Comparison of ENCODE assay signal across 30 cellular contexts in the genomic region with DNA sequence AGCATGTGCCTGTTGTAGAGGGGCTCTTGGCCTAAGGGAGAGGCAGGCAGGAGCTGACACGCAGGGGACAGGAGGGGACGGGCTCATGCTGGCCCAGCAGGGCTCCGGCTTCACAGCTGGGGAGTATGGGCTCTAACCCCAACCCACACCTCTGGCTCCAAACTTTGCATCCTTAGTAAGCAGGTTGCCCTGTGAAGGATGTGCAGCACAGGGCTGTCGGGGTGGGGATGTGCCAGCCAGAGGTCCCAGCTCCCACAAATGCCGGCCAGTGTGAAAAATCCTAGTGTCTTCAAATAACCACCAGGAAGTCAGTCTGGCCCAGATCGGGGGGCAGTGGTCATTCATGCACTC. TPM values are rescaled to one million over a fixed set of nuclear protein-coding genes. Genes with fewer than 3 reads are reported as not detected.
DNase-seq lines count a peak whose midpoint lies in the region; ATAC-seq and TF ChIP-seq lines count a peak whose summit lies in the region.
"Had no signal": no experiment of that assay in that cellular context is flagged by ENCODE, and none has a peak within 500 bp of the region (broad histone marks: within the 10 kb centered on the region; RNA-seq: fewer than 3 reads in every experiment).

No MANE protein-coding gene starts in this region.

- BruUV-seq in Caco-2 (replicated peaks; lab: Mats Ljungman, UMichigan), result no TSS peak

- no peak for TF ChIP-seq CTCF in Caco-2 (IDR thresholded peaks at IDR 0.05; ENCODE audit: insufficient read depth in 1 of 2, low read depth in 1 of 2, low read length in 1 of 2, severe bottlenecking in 1 of 2, unreplicated experiment in 1 of 2)

- no peak for DNase-seq in CD4-positive, CD25-positive, alpha-beta regulatory T cell
- peak in 2 of 3 donors; percentile 7 to 33 for DNase-seq in right cardiac atrium
- peak; percentile 41 for DNase-seq in posterior vena cava (ENCODE audit: low spot score)
- no peak for DNase-seq in Caco-2
- DNase-seq: activated CD4-positive, alpha-beta T cell treated with anti-CD3 and anti-CD28 coated beads, Interleukin-2, amount 10 ng/mL, durations not matched to agents 24 days and 14 days; activated T-cell treated with anti-CD3 and anti-CD28 coated beads, Interleukin-2, amount 50 U/mL, for 48 hours; body of pancreas; endodermal cell; HFFc6; mammary epithelial cell; NCI-H1048; NCI-H1694; NCI-H446; NCI-H774; RPMI8226; stimulated activated CD4-positive, alpha-beta T cell treated with anti-CD3 and anti-CD28 coated beads, Interleukin-2, amount 100 ng/mL, for 48 hours; T-cell; tibial artery; WERI-Rb-1 had no signal

- CTCF ChIA-PET in Caco-2 (lab: Charles Lee), result interaction anchor here (1.4 kb wide), 1 partner anchor 57 kb away, joined by 3 read pairs; no protein-coding TSS in a partner anchor

- H3K27ac Mint-ChIP-seq in CD4-positive, CD25-positive, alpha-beta regulatory T cell, result peak overlapping the region; percentile 17 to 59 (median 32)
- H3K27ac Mint-ChIP-seq in Caco-2 (ENCODE audit: unreplicated experiment), result no peak overlapping the region
- H3K27ac Mint-ChIP-seq: activated CD4-positive, alpha-beta T cell treated with anti-CD3 and anti-CD28 coated beads, Interleukin-2, amount 10 ng/mL, durations not matched to agents 24 days and 14 days; dendritic cell treated with granulocyte-macrophage colony-stimulating factor and Interleukin-4, amounts not matched to agents 40 ng/mL and 50 ng/mL, for 4 days; GM23338; HFFc6 had no signal

- no peaks in the 10 kb centered on the region for H3K9me3 ChIP-seq in CD4-positive, CD25-positive, alpha-beta regulatory T cell (ENCODE audit: control insufficient read depth in 2 of 2, low read length in 2 of 2)
- no peaks in the 10 kb centered on the region for H3K9me3 ChIP-seq in right cardiac atrium (ENCODE audit: control insufficient read depth, low read length)
- no peaks in the 10 kb centered on the region for H3K9me3 ChIP-seq in Caco-2
- H3K9me3 ChIP-seq: BLaER1 treated with 17β-estradiol and CSF1 and Interleukin-3, amounts not matched to agents 10 nM and 100 nM; body of pancreas; pancreas; tibial artery had no signal

- H3K4me1 Mint-ChIP-seq in CD4-positive, CD25-positive, alpha-beta regulatory T cell, result peaks cover 0 to 15% (median 3%) of the 10 kb centered on the region in 4 donors
- no peaks in the 10 kb centered on the region for H3K4me1 Mint-ChIP-seq in Caco-2 (ENCODE audit: low read depth, unreplicated experiment)
- H3K4me1 Mint-ChIP-seq: activated CD4-positive, alpha-beta T cell treated with anti-CD3 and anti-CD28 coated beads, Interleukin-2, amount 10 ng/mL, durations not matched to agents 24 days and 14 days had no signal

- POLR2A ChIA-PET in Caco-2 (lab: Charles Lee), result no interaction called here

- peak overlapping the region; percentile 18 for H3K27ac ChIP-seq in CD4-positive, CD25-positive, alpha-beta regulatory T cell (ENCODE audit: insufficient read depth, low read length, poor library complexity, severe bottlenecking)
- no peak overlapping the region for H3K27ac ChIP-seq in right cardiac atrium (ENCODE audit: low read length)
- H3K27ac ChIP-seq: BLaER1 treated with 17β-estradiol and CSF1 and Interleukin-3, amounts not matched to agents 10 nM and 100 nM; body of pancreas; pancreas; tibial artery; WERI-Rb-1 had no signal

- H3K4me1 ChIP-seq in CD4-positive, CD25-positive, alpha-beta regulatory T cell (ENCODE audit: control insufficient read depth, insufficient read depth, low read length, poor library complexity, severe bottlenecking), result no peaks in the 10 kb centered on the region
- H3K4me1 ChIP-seq in right cardiac atrium (ENCODE audit: control insufficient read depth, insufficient read depth, low read length) (no peaks in the 10 kb centered on the region), Caco-2 (no peaks in the 10 kb centered on the region)
- H3K4me1 ChIP-seq: body of pancreas, pancreas, tibial artery had no signal

- H3K36me3 Mint-ChIP-seq in CD4-positive, CD25-positive, alpha-beta regulatory T cell, result peaks cover 8% of the 10 kb centered on the region
- no peaks in the 10 kb centered on the region for H3K36me3 Mint-ChIP-seq in Caco-2 (ENCODE audit: insufficient read depth, unreplicated experiment)

- no peak for ATAC-seq in CD4-positive, CD25-positive, alpha-beta regulatory T cell (ENCODE audit: low read depth in 2 of 2)
- ATAC-seq in right cardiac atrium, result no peak
- no peak for ATAC-seq in GM21717 (IDR thresholded peaks at IDR 0.05; ENCODE audit: unreplicated experiment)
- ATAC-seq in GM21529 (IDR thresholded peaks at IDR 0.05; ENCODE audit: unreplicated experiment), result no peak
- ATAC-seq: body of pancreas, esophagus mucosa, pancreas, sciatic nerve had no signal

- TF ChIP-seq POLR2A in GM10847 (IDR thresholded peaks at IDR 0.05; ENCODE audit: extremely low read depth, insufficient read length), result peak; percentile 1

- H3K27me3 ChIP-seq in CD4-positive, CD25-positive, alpha-beta regulatory T cell (ENCODE audit: control insufficient read depth, insufficient read depth, low read length), result no peaks in the 10 kb centered on the region
- H3K27me3 ChIP-seq in right cardiac atrium (ENCODE audit: control insufficient read depth, insufficient read depth) (no peaks in the 10 kb centered on the region), Caco-2 (replicated peaks; ENCODE audit: control insufficient read depth, insufficient read depth, low read length) (no peaks in the 10 kb centered on the region)
- H3K27me3 ChIP-seq: BLaER1 treated with 17β-estradiol and CSF1 and Interleukin-3, amounts not matched to agents 10 nM and 100 nM; body of pancreas; pancreas had no signal

- H3K4me3 ChIP-seq in CD4-positive, CD25-positive, alpha-beta regulatory T cell (ENCODE audit: low read depth, low read length), result no peak overlapping the region
- no peak overlapping the region for H3K4me3 ChIP-seq in right cardiac atrium (ENCODE audit: low read length)
- no peak overlapping the region for H3K4me3 ChIP-seq in Caco-2 (ENCODE audit: low read depth, low read length)
- H3K4me3 ChIP-seq: BLaER1 treated with 17β-estradiol and CSF1 and Interleukin-3, amounts not matched to agents 10 nM and 100 nM; body of pancreas; GM23338; pancreas; tibial artery had no signal

- peak overlapping the region in 1 of 4 donors; percentile 89 for H3K4me3 Mint-ChIP-seq in CD4-positive, CD25-positive, alpha-beta regulatory T cell
- no peak overlapping the region for H3K4me3 Mint-ChIP-seq in Caco-2 (ENCODE audit: unreplicated experiment)
- H3K4me3 Mint-ChIP-seq: activated CD4-positive, alpha-beta T cell treated with anti-CD3 and anti-CD28 coated beads, Interleukin-2, amount 10 ng/mL, durations not matched to agents 24 days and 14 days; dendritic cell treated with granulocyte-macrophage colony-stimulating factor and Interleukin-4, amounts not matched to agents 40 ng/mL and 50 ng/mL, for 4 days; endodermal cell; GM23338; HFFc6 had no signal

- no peaks in the 10 kb centered on the region for H3K27me3 Mint-ChIP-seq in CD4-positive, CD25-positive, alpha-beta regulatory T cell
- no peaks in the 10 kb centered on the region for H3K27me3 Mint-ChIP-seq in Caco-2 (ENCODE audit: insufficient read depth, unreplicated experiment)
- H3K27me3 Mint-ChIP-seq: activated CD4-positive, alpha-beta T cell treated with anti-CD3 and anti-CD28 coated beads, Interleukin-2, amount 10 ng/mL, durations not matched to agents 24 days and 14 days; T-cell had no signal

- H3K36me3 ChIP-seq in CD4-positive, CD25-positive, alpha-beta regulatory T cell (ENCODE audit: control insufficient read depth, insufficient read depth, low read length), result peaks cover 6% of the 10 kb centered on the region
- no peaks in the 10 kb centered on the region for H3K36me3 ChIP-seq in Caco-2 (ENCODE audit: control insufficient read depth, insufficient read depth, low read length)
- H3K36me3 ChIP-seq: pancreas, tibial artery, WERI-Rb-1 had no signal

- intact Hi-C loops in right cardiac atrium (cut with DNase I) (no loop called here), posterior vena cava (cut with DNase I) (loop anchor here in 1 of 2 donors (5.0 to 10.0 kb wide), 2 partner anchors 51 to 1284 kb away; no protein-coding TSS in a partner anchor), Caco-2 (cut with micrococcal nuclease; ENCODE audit: unreplicated experiment) (no loop called here)

- no peaks in the 10 kb centered on the region for H3K9me3 Mint-ChIP-seq in CD4-positive, CD25-positive, alpha-beta regulatory T cell
- H3K9me3 Mint-ChIP-seq in Caco-2 (ENCODE audit: unreplicated experiment), result no peaks in the 10 kb centered on the region
- H3K9me3 Mint-ChIP-seq: activated CD4-positive, alpha-beta T cell treated with anti-CD3 and anti-CD28 coated beads, Interleukin-2, amount 10 ng/mL, durations not matched to agents 24 days and 14 days; dendritic cell treated with granulocyte-macrophage colony-stimulating factor and Interleukin-4, amounts not matched to agents 40 ng/mL and 50 ng/mL, for 4 days; endodermal cell; GM23338; HFFc6; T-cell had no signal

- 81% methylated on average over 6 of the region's 6 CpGs for WGBS in right cardiac atrium

RNA-seq across cellular contexts. Expression of gene FAM83G, which starts 14.0 kb away (rescaled TPM):
- total RNA-seq in CD4-positive, CD25-positive, alpha-beta regulatory T cell, result 10.7 TPM
- polyA plus RNA-seq in CD4-positive, CD25-positive, alpha-beta regulatory T cell, result 1 to 10 TPM; 3.7 to 6.2 (median 5.3) TPM
- total RNA-seq in right cardiac atrium (10 to 100 TPM; 27.7 to 40.2 (median 30.3) TPM), posterior vena cava (10 to 100 TPM in 1 of 2 donors, 1 to 10 TPM in 1; 2.8 to 10.9 TPM), Caco-2 (2022) (24.3 and 28.1 TPM in 2 replicates)
- polyA plus RNA-seq in right cardiac atrium, result 18.7 TPM
- polyA plus RNA-seq: neural cell had no signal

RNA-seq across cellular contexts. Expression of gene GRAP, which starts 28.2 kb away (rescaled TPM):
- total RNA-seq in CD4-positive, CD25-positive, alpha-beta regulatory T cell, result 34.5 TPM
- polyA plus RNA-seq in CD4-positive, CD25-positive, alpha-beta regulatory T cell, result 10 to 100 TPM; 52.2 to 77.5 (median 62.6) TPM
- 1 to 10 TPM; 2.8 to 4.1 (median 3.6) TPM for total RNA-seq in right cardiac atrium
- 2.3 TPM for polyA plus RNA-seq in right cardiac atrium
- 1 to 10 TPM; 4.0 to 6.8 TPM for total RNA-seq in posterior vena cava
- 0.50 TPM in 1 of 2 replicates, not detected in the other for total RNA-seq in Caco-2 (2022)
- total RNA-seq: fibroblast of villous mesenchyme, mammary epithelial cell had no signal
- polyA plus RNA-seq: GM23338, mammary epithelial cell had no signal

Comparison
In these comparisons a context has a peak if more than half of its experiments do, and no peak if none do; other contexts are left out.
1. DNase-seq: peak in right cardiac atrium (2 of 3) and posterior vena cava (single experiment); none in CD4-positive, CD25-positive, alpha-beta regulatory T cell (0 of 3) and Caco-2 (0 of 2).